ENCODE assay signal across 22 cellular contexts in genomic region chr2:60671971-60672370, GRCh38.
A peak's percentile ranks its signal among the peaks of the same experiment; 100 is the strongest.
DNase-seq lines count a peak whose midpoint lies in the region; ATAC-seq and TF ChIP-seq lines count a peak whose summit lies in the region.
"Had no signal": no experiment of that assay in that cellular context is flagged by ENCODE, and none has a peak within 500 bp of the region (broad histone marks: within the 10 kb centered on the region; RNA-seq: fewer than 3 reads in every experiment).

No MANE protein-coding gene starts in this region.

- H3K9me3 ChIP-seq in trophoblast cell (ENCODE audit: insufficient read depth, low read depth, low read length): no peaks in the 10 kb centered on the region
- H3K9me3 ChIP-seq: BE2C, BLaER1 had no signal

- H3K36me3 ChIP-seq in trophoblast cell (ENCODE audit: control insufficient read depth in 1 of 2, insufficient read depth in 2 of 2, low read length in 2 of 2): no peaks in the 10 kb centered on the region
- H3K36me3 ChIP-seq: BE2C, BLaER1 had no signal

- H3K4me2 ChIP-seq in trophoblast cell (ENCODE audit: low read length): no peak overlapping the region
- H3K4me2 ChIP-seq: BLaER1 had no signal

- no peak overlapping the region for H3K14ac ChIP-seq in trophoblast cell (ENCODE audit: low read length)

- no peak for DNase-seq in trophoblast cell
- no peak for DNase-seq in GM20000 (ENCODE audit: low spot score)
- DNase-seq: 8988T; ACHN; BE2C; C1 segment of cervical spinal cord; CD4-positive, alpha-beta memory T cell; CD4-positive, CD25-positive, alpha-beta regulatory T cell; CD8-positive, alpha-beta memory T cell; COR-L47; DMS 273 treated with DMSO at 0.1 percent for 48 hours; DMS153; DMS53; DMS79; DND-41; EL; GDM1 had no signal

- ATAC-seq in GM19467 (IDR thresholded peaks at IDR 0.05; ENCODE audit: unreplicated experiment) (no peak), HG02840 (IDR thresholded peaks at IDR 0.05; ENCODE audit: low FRiP score, unreplicated experiment) (no peak)
- ATAC-seq: GM12878 had no signal

- no peaks in the 10 kb centered on the region for H3K4me1 ChIP-seq in trophoblast cell (ENCODE audit: control insufficient read depth in 1 of 2, insufficient read depth in 2 of 2, low read length in 2 of 2)
- H3K4me1 ChIP-seq: BE2C had no signal

- no peaks in the 10 kb centered on the region for H3K79me1 ChIP-seq in trophoblast cell (ENCODE audit: low read length)

- H3K27me3 ChIP-seq in trophoblast cell (ENCODE audit: insufficient read depth, low read length): no peaks in the 10 kb centered on the region
- H3K27me3 ChIP-seq: BE2C, BLaER1 had no signal

- H4K8ac ChIP-seq in trophoblast cell (ENCODE audit: low read depth, low read length): no peak overlapping the region

- H3K18ac ChIP-seq in trophoblast cell (ENCODE audit: low read length): no peak overlapping the region

- no peak overlapping the region for H3K4ac ChIP-seq in trophoblast cell (ENCODE audit: low read depth, low read length)

- no peak overlapping the region for H3K23ac ChIP-seq in trophoblast cell (ENCODE audit: low read length)

- no peak overlapping the region for H3K4me3 ChIP-seq in trophoblast cell (ENCODE audit: low read depth, low read length)
- H3K4me3 ChIP-seq: BLaER1, GM12878 had no signal

- no peak overlapping the region for H2BK12ac ChIP-seq in trophoblast cell (ENCODE audit: low read length)

- H4K12ac ChIP-seq in trophoblast cell (ENCODE audit: low read depth, low read length): no peak overlapping the region

- H3K79me2 ChIP-seq in trophoblast cell (ENCODE audit: control insufficient read depth, insufficient read depth, low read length, poor library complexity): no peaks in the 10 kb centered on the region

- WGBS in trophoblast cell (ENCODE audit: extremely low coverage, insufficient coverage, insufficient read length): no CpG with 5 or more reads among the region's 6 CpGs

- peak overlapping the region; percentile 46 for H3K9ac ChIP-seq in trophoblast cell (ENCODE audit: low read length)
- H3K9ac ChIP-seq: BLaER1 had no signal

- peak overlapping the region; percentile 2 for H3K27ac ChIP-seq in angular gyrus (ENCODE audit: low read depth, low read length)
- no peak overlapping the region for H3K27ac ChIP-seq in trophoblast cell (ENCODE audit: low read depth, low read length)
- H3K27ac ChIP-seq: BLaER1 had no signal

- H2AFZ ChIP-seq in trophoblast cell (ENCODE audit: insufficient read depth, low read length, poor library complexity): no peak overlapping the region

- no peak overlapping the region for H2BK120ac ChIP-seq in trophoblast cell (ENCODE audit: insufficient read depth, low read length, poor library complexity)

- no peak overlapping the region for H4K91ac ChIP-seq in trophoblast cell (ENCODE audit: low read depth, low read length)

- no peak overlapping the region for H2BK5ac ChIP-seq in trophoblast cell (ENCODE audit: low read depth, low read length, poor library complexity)

- no peak overlapping the region for H2AK5ac ChIP-seq in trophoblast cell (ENCODE audit: low read length)

- TF ChIP-seq CTCF in GM20000 (IDR thresholded peaks at IDR 0.05; ENCODE audit: extremely low read depth, missing control alignments): no peak
